3 cellular contexts compared by ENCODE assay signal in genomic region chr11:111657905-111658304, GRCh38. TPM values are rescaled to one million over a fixed set of nuclear protein-coding genes. Genes with fewer than 3 reads are reported as not detected.
A peak's percentile ranks its signal among the peaks of the same experiment; 100 is the strongest.
DNase-seq lines count a peak whose midpoint lies in the region; ATAC-seq, FAIRE-seq and TF ChIP-seq lines count a peak whose summit lies in the region.
"Not testable (repeated sequence)": the region's sequence is repeated elsewhere in the genome, so short reads cannot be mapped to it uniquely, and the experiment has no call there.

No MANE protein-coding gene starts in this region.

- CTCF ChIA-PET in A549 (lab: Yijun Ruan, JAX); WTC11 (lab: Charles Lee): not testable (repeated sequence)
- CTCF ChIA-PET in HEK293 (lab: Yijun Ruan, JAX): interaction anchor here (0.6 kb wide), 1 partner anchor 53 kb away, joined by 3 read pairs; no protein-coding TSS in a partner anchor

- H3K4me1 Mint-ChIP-seq in WTC11: peaks cover 27% of the 10 kb centered on the region

- not testable (repeated sequence) for DNase-seq in A549 (ENCODE audit: low read depth in 1 of 2, low spot score in 1 of 2); WTC11 (ENCODE audit: low spot score)

- not testable (repeated sequence) for H3K4me2 ChIP-seq in A549

- WGBS in A549 (ENCODE audit: missing lambda C conversion rate): 95% methylated on average over 8 of the region's 8 CpGs

- not testable (repeated sequence) for H3K36me3 ChIP-seq in HEK293 (ENCODE audit: control insufficient read depth in 2 of 2, insufficient read depth in 1 of 2, low read length in 2 of 2)

- H3K27ac Mint-ChIP-seq in WTC11: peak overlapping the region; percentile 19; the same call in 1 of the 2 replicates

- not testable (repeated sequence) for H3K27ac ChIP-seq in A549; HEK293 (ENCODE audit: extremely low read depth, low read depth, low read length)

- TF ChIP-seq POLR2A in A549 (IDR thresholded peaks at IDR 0.05; ENCODE audit: low read length): not testable (repeated sequence)

- not testable (repeated sequence) for H3K9me3 ChIP-seq in A549; HEK293 (ENCODE audit: control insufficient read depth, insufficient read depth, low read depth, low read length)

- POLR2A ChIA-PET in A549 (lab: Yijun Ruan, JAX); HEK293 (lab: Yijun Ruan, JAX); WTC11 (lab: Charles Lee): not testable (repeated sequence)

- not testable (repeated sequence) for H3K36me3 Mint-ChIP-seq in WTC11

- not testable (repeated sequence) for TF ChIP-seq RAD21 in A549 (conservative IDR thresholded peaks at IDR 0.05 in 1 of 2, IDR thresholded peaks at IDR 0.05 in 1 of 2)

- not testable (repeated sequence) for TF ChIP-seq EP300 in A549 (IDR thresholded peaks at IDR 0.05)

- TF ChIP-seq CTCF in A549 (IDR thresholded peaks at IDR 0.05); HEK293 (tag by site-specific recombination; IDR thresholded peaks at IDR 0.05); WTC11 (IDR thresholded peaks at IDR 0.05): not testable (repeated sequence)

- not testable (repeated sequence) for H3K4me3 ChIP-seq in A549; HEK293 (ENCODE audit: low read depth, low read length)

- FAIRE-seq in A549 (lab: Jason Lieb, UNC): not testable (repeated sequence)

- H3K27me3 Mint-ChIP-seq in WTC11 (ENCODE audit: low read depth): not testable (repeated sequence)

- H3K4me1 ChIP-seq in A549; HEK293 (ENCODE audit: control insufficient read depth, insufficient read depth, low read length): not testable (repeated sequence)

- not testable (repeated sequence) for H3K9me3 Mint-ChIP-seq in WTC11

- ATAC-seq in A549, WTC11: not testable (repeated sequence)

- not testable (repeated sequence) for H3K4me3 Mint-ChIP-seq in WTC11

TF ChIP-seq in A549, 52 proteins besides CTCF, POLR2A, EP300 and RAD21:
- peak; percentile 26 for TF ChIP-seq ZC3H11A (IDR thresholded peaks at IDR 0.05)

TF ChIP-seq in HEK293, 187 proteins besides CTCF, POLR2A, EP300 and RAD21 (continues in another document):
- 0 out of 2 replicates have a peak, but pooled peaks have one; percentile 37 for TF ChIP-seq ZNF202 (tag by site-specific recombination; IDR thresholded peaks at IDR 0.05; ENCODE audit: borderline replicate concordance)
- TF ChIP-seq REST (tag by site-specific recombination; IDR thresholded peaks at IDR 0.05): peak; percentile 56; the same call in 1 of the 2 replicates
- peak; percentile 79 for TF ChIP-seq ZNF555 (tag by site-specific recombination; conservative IDR thresholded peaks at IDR 0.05)
- TF ChIP-seq ZNF580 (tag by site-specific recombination; IDR thresholded peaks at IDR 0.05): peak; percentile 30; the same call in 1 of the 2 replicates
- peak; percentile 70 for TF ChIP-seq ZNF623 (tag by site-specific recombination; IDR thresholded peaks at IDR 0.05)
- peak; percentile 71 for TF ChIP-seq ZNF510 (tag by site-specific recombination; IDR thresholded peaks at IDR 0.05; ENCODE audit: insufficient replicate concordance)
- TF ChIP-seq ZNF140 (tag by site-specific recombination; IDR thresholded peaks at IDR 0.05): peak; percentile 33; the same call in 1 of the 2 replicates
- TF ChIP-seq ZNF266 (tag by site-specific recombination; IDR thresholded peaks at IDR 0.05; ENCODE audit: low read depth): peak; percentile 49; the same call in 1 of the 2 replicates
- peak; percentile 11; the same call in 1 of the 2 replicates for TF ChIP-seq ZFP3 (tag by site-specific recombination; IDR thresholded peaks at IDR 0.05; ENCODE audit: low read depth)
- peak; percentile 47; the same call in 1 of the 2 replicates for TF ChIP-seq ZNF558 (tag by site-specific recombination; IDR thresholded peaks at IDR 0.05)

TF ChIP-seq in WTC11, 78 proteins besides CTCF, POLR2A, EP300 and RAD21:
- TF ChIP-seq HMGA2 (CRISPR knock-in tag; IDR thresholded peaks at IDR 0.05): peak; percentile 93

RNA-seq across cellular contexts. Expression of gene SIK2, which starts 55.7 kb away (rescaled TPM):
- polyA plus RNA-seq in A549 (2011; rRNA removed) (9.0 and 11.4 TPM in 2 replicates), A549 (2017; fragmentation: RNase III; extraction: RNeasy Plus Mini Kit Qiagen cat#74134 plus additional on column Dnase treatment) (4.5 to 5.1 TPM (median 4.7 TPM) in 3 replicates)
- 3.6 and 5.4 TPM in 2 replicates for polyA plus RNA-seq in A549 (2012; cell fraction: cytosol; rRNA removed)
- 6.7 and 7.4 TPM in 2 replicates for polyA plus RNA-seq in A549 (2012; cell fraction: nucleus; rRNA removed)
- 16.7 and 20.0 TPM in 2 replicates for polyA minus RNA-seq in A549 (2011; rRNA and poly(A)+ RNA removed)
- 6.7 to 8.6 TPM (median 7.2 TPM) in 3 replicates for total RNA-seq in WTC11 (2021)
